1 cellular context compared by ENCODE assay signal in genomic region chr2:240875228-240876034, GRCh38.
TF ChIP-seq lines count a peak whose summit lies in the region.

No MANE protein-coding gene starts in this region.

TF ChIP-seq in HepG2, 621 proteins besides CTCF, POLR2A, EP300 and RAD21 (continued from another document and continues in another):
- peak; percentile 56; the same call in 1 of the 2 replicates for TF ChIP-seq ZNF263 (CRISPR knock-in tag; IDR thresholded peaks at IDR 0.05)
- TF ChIP-seq, protein P1, sequence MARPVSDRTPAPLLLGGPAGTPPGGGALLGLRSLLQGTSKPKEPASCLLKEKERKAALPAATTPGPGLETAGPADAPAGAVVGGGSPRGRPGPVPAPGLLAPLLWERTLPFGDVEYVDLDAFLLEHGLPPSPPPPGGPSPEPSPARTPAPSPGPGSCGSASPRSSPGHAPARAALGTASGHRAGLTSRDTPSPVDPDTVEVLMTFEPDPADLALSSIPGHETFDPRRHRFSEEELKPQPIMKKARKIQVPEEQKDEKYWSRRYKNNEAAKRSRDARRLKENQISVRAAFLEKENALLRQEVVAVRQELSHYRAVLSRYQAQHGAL (CRISPR knock-in tag; IDR thresholded peaks at IDR 0.05; ENCODE audit: not compliant biosample characterization): no peak
- TF ChIP-seq NCOA5 (CRISPR knock-in tag; IDR thresholded peaks at IDR 0.05): no peak
- TF ChIP-seq ZNF703 (CRISPR knock-in tag; IDR thresholded peaks at IDR 0.05; ENCODE audit: borderline replicate concordance): no peak
- peak; percentile 48; the same call in 1 of the 2 replicates for TF ChIP-seq ZNF232 (CRISPR knock-in tag; IDR thresholded peaks at IDR 0.05; ENCODE audit: borderline replicate concordance)
- no peak for TF ChIP-seq GFI1 (CRISPR knock-in tag; IDR thresholded peaks at IDR 0.05; ENCODE audit: borderline replicate concordance)
- no peak for TF ChIP-seq TARDBP (CRISPR knock-in tag; IDR thresholded peaks at IDR 0.05)
- peak; percentile 14; the same call in 1 of the 2 replicates for TF ChIP-seq ZNF501 (CRISPR knock-in tag; IDR thresholded peaks at IDR 0.05)
- 0 out of 2 replicates have a peak, but pooled peaks have one; percentile 36 for TF ChIP-seq ZFP90 (CRISPR knock-in tag; IDR thresholded peaks at IDR 0.05; ENCODE audit: borderline replicate concordance)
- no peak for TF ChIP-seq ZNF512B (CRISPR knock-in tag; IDR thresholded peaks at IDR 0.05; ENCODE audit: borderline replicate concordance)
- TF ChIP-seq ZNF143 (CRISPR knock-in tag; IDR thresholded peaks at IDR 0.05): 0 out of 2 replicates have a peak, but pooled peaks have one; percentile 45
- 0 out of 2 replicates have a peak, but pooled peaks have one; percentile 20 for TF ChIP-seq HNF4G (IDR thresholded peaks at IDR 0.05; ENCODE audit: borderline replicate concordance, low read depth, low read length)
- TF ChIP-seq HNF4G (CRISPR knock-in tag; IDR thresholded peaks at IDR 0.05; ENCODE audit: borderline replicate concordance, low read depth): no peak
- no peak for TF ChIP-seq SYNCRIP (IDR thresholded peaks at IDR 0.05; ENCODE audit: insufficient read depth, low read depth, low read length)
- no peak for TF ChIP-seq SSRP1 (CRISPR knock-in tag; IDR thresholded peaks at IDR 0.05)
- TF ChIP-seq YEATS4 (CRISPR knock-in tag; IDR thresholded peaks at IDR 0.05; ENCODE audit: borderline replicate concordance): peak; percentile 38; the same call in 1 of the 2 replicates
- TF ChIP-seq SPEN (CRISPR knock-in tag; IDR thresholded peaks at IDR 0.05; ENCODE audit: low read depth): no peak
- peak; percentile 39; the same call in 1 of the 2 replicates for TF ChIP-seq HNRNPL (IDR thresholded peaks at IDR 0.05; ENCODE audit: low read depth, low read length)
- no peak for TF ChIP-seq MIER2 (CRISPR knock-in tag; IDR thresholded peaks at IDR 0.05)
- TF ChIP-seq RBM22 (optimal IDR thresholded peaks at IDR 0.05; ENCODE audit: low read length): no peak
- no peak for TF ChIP-seq POGZ (CRISPR knock-in tag; IDR thresholded peaks at IDR 0.05)
- no peak for TF ChIP-seq ZNF484 (CRISPR knock-in tag; IDR thresholded peaks at IDR 0.05; ENCODE audit: borderline replicate concordance, low read depth)
- 0 out of 2 replicates have a peak, but pooled peaks have one; percentile 28 for TF ChIP-seq TFDP2 (CRISPR knock-in tag; IDR thresholded peaks at IDR 0.05)
- TF ChIP-seq GATAD1 (CRISPR knock-in tag; IDR thresholded peaks at IDR 0.05): no peak
- TF ChIP-seq ZNF18 (CRISPR knock-in tag; IDR thresholded peaks at IDR 0.05; ENCODE audit: insufficient replicate concordance): no peak
- TF ChIP-seq, protein P2, sequence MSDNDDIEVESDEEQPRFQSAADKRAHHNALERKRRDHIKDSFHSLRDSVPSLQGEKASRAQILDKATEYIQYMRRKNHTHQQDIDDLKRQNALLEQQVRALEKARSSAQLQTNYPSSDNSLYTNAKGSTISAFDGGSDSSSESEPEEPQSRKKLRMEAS (IDR thresholded peaks at IDR 0.05): peak; percentile 88; the same call in 1 of the 2 replicates
- peak; percentile 68; the same call in 1 of the 2 replicates for TF ChIP-seq RNF2 (conservative IDR thresholded peaks at IDR 0.05; ENCODE audit: low read depth)
- TF ChIP-seq, protein P3, sequence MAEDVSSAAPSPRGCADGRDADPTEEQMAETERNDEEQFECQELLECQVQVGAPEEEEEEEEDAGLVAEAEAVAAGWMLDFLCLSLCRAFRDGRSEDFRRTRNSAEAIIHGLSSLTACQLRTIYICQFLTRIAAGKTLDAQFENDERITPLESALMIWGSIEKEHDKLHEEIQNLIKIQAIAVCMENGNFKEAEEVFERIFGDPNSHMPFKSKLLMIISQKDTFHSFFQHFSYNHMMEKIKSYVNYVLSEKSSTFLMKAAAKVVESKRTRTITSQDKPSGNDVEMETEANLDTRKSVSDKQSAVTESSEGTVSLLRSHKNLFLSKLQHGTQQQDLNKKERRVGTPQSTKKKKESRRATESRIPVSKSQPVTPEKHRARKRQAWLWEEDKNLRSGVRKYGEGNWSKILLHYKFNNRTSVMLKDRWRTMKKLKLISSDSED (CRISPR knock-in tag; IDR thresholded peaks at IDR 0.05): 0 out of 2 replicates have a peak, but pooled peaks have one; percentile 20
- TF ChIP-seq PCBP1 (IDR thresholded peaks at IDR 0.05; ENCODE audit: borderline replicate concordance, low read depth, low read length): 0 out of 2 replicates have a peak, but pooled peaks have one; percentile 0
- TF ChIP-seq, protein P4, sequence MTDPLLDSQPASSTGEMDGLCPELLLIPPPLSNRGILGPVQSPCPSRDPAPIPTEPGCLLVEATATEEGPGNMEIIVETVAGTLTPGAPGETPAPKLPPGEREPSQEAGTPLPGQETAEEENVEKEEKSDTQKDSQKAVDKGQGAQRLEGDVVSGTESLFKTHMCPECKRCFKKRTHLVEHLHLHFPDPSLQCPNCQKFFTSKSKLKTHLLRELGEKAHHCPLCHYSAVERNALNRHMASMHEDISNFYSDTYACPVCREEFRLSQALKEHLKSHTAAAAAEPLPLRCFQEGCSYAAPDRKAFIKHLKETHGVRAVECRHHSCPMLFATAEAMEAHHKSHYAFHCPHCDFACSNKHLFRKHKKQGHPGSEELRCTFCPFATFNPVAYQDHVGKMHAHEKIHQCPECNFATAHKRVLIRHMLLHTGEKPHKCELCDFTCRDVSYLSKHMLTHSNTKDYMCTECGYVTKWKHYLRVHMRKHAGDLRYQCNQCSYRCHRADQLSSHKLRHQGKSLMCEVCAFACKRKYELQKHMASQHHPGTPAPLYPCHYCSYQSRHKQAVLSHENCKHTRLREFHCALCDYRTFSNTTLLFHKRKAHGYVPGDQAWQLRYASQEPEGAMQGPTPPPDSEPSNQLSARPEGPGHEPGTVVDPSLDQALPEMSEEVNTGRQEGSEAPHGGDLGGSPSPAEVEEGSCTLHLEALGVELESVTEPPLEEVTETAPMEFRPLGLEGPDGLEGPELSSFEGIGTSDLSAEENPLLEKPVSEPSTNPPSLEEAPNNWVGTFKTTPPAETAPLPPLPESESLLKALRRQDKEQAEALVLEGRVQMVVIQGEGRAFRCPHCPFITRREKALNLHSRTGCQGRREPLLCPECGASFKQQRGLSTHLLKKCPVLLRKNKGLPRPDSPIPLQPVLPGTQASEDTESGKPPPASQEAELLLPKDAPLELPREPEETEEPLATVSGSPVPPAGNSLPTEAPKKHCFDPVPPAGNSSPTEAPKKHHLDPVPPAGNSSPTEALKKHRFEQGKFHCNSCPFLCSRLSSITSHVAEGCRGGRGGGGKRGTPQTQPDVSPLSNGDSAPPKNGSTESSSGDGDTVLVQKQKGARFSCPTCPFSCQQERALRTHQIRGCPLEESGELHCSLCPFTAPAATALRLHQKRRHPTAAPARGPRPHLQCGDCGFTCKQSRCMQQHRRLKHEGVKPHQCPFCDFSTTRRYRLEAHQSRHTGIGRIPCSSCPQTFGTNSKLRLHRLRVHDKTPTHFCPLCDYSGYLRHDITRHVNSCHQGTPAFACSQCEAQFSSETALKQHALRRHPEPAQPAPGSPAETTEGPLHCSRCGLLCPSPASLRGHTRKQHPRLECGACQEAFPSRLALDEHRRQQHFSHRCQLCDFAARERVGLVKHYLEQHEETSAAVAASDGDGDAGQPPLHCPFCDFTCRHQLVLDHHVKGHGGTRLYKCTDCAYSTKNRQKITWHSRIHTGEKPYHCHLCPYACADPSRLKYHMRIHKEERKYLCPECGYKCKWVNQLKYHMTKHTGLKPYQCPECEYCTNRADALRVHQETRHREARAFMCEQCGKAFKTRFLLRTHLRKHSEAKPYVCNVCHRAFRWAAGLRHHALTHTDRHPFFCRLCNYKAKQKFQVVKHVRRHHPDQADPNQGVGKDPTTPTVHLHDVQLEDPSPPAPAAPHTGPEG (CRISPR knock-in tag; IDR thresholded peaks at IDR 0.05): no peak
- 0 out of 2 replicates have a peak, but pooled peaks have one; percentile 24 for TF ChIP-seq ZNF558 (CRISPR knock-in tag; IDR thresholded peaks at IDR 0.05; ENCODE audit: borderline replicate concordance)
- peak; percentile 11; the same call in 1 of the 2 replicates for TF ChIP-seq ZNF563 (CRISPR knock-in tag; IDR thresholded peaks at IDR 0.05)
- no peak for TF ChIP-seq RBM39 (IDR thresholded peaks at IDR 0.05; ENCODE audit: low read depth, low read length, poor library complexity, severe bottlenecking)
- TF ChIP-seq MYC (CRISPR knock-in tag; IDR thresholded peaks at IDR 0.05; ENCODE audit: borderline replicate concordance): peak; percentile 42; the same call in 1 of the 2 replicates
- TF ChIP-seq ARNT2 (CRISPR knock-in tag; IDR thresholded peaks at IDR 0.05; ENCODE audit: low read depth): no peak
- TF ChIP-seq AKAP8 (CRISPR knock-in tag; IDR thresholded peaks at IDR 0.05): no peak
- TF ChIP-seq TIGD3 (CRISPR knock-in tag; IDR thresholded peaks at IDR 0.05; ENCODE audit: borderline replicate concordance): no peak
- no peak for TF ChIP-seq TAF15 (IDR thresholded peaks at IDR 0.05; ENCODE audit: low read depth, low read length, poor library complexity, severe bottlenecking)
- no peak for TF ChIP-seq LRRFIP1 (CRISPR knock-in tag; conservative IDR thresholded peaks at IDR 0.05)
- TF ChIP-seq SUZ12 (IDR thresholded peaks at IDR 0.05; ENCODE audit: low read depth, low read length): no peak
- TF ChIP-seq ZNF768 (CRISPR knock-in tag; IDR thresholded peaks at IDR 0.05): peak; percentile 11; the same call in 1 of the 2 replicates
- TF ChIP-seq BRD4 (CRISPR knock-in tag; IDR thresholded peaks at IDR 0.05): 0 out of 2 replicates have a peak, but pooled peaks have one; percentile 28
- TF ChIP-seq KLF12 (CRISPR knock-in tag; IDR thresholded peaks at IDR 0.05; ENCODE audit: borderline replicate concordance): no peak
- peak; percentile 3; the same call in 1 of the 2 replicates for TF ChIP-seq SP4 (CRISPR knock-in tag; IDR thresholded peaks at IDR 0.05)
- TF ChIP-seq ZNF788 (CRISPR knock-in tag; IDR thresholded peaks at IDR 0.05; ENCODE audit: borderline replicate concordance): 0 out of 2 replicates have a peak, but pooled peaks have one; percentile 16
- no peak for TF ChIP-seq SNAI1 (CRISPR knock-in tag; IDR thresholded peaks at IDR 0.05; ENCODE audit: borderline replicate concordance)
- TF ChIP-seq ZBTB38 (CRISPR knock-in tag; IDR thresholded peaks at IDR 0.05): peak; percentile 29; the same call in 1 of the 2 replicates
- TF ChIP-seq CBFB (CRISPR knock-in tag; IDR thresholded peaks at IDR 0.05): no peak
